ENCODE assay signal across 10 cellular contexts in genomic region chr14:99755629-99756603, GRCh38. TPM values are rescaled to one million over a fixed set of nuclear protein-coding genes. Genes with fewer than 3 reads are reported as not detected.
DNase-seq lines count a peak whose midpoint lies in the region; ATAC-seq and TF ChIP-seq lines count a peak whose summit lies in the region.
"Had no signal": no experiment of that assay in that cellular context is flagged by ENCODE, and none has a peak within 500 bp of the region (broad histone marks: within the 10 kb centered on the region; RNA-seq: fewer than 3 reads in every experiment).

No MANE protein-coding gene starts in this region.

- H3K27me3 Mint-ChIP-seq in type B pancreatic cell = peaks cover 15% of the 10 kb centered on the region

- DNase-seq in ELR (ENCODE audit: low read depth) (peak; percentile 98), anterior cingulate cortex (lab: John Stamatoyannopoulos, UW) (peak in 34 of 58 donors; percentile 30 to 88 (median 56)), left cardiac atrium (peak; percentile 91), renal cortical epithelial cell (ENCODE audit: low read depth) (peak; percentile 92), type B pancreatic cell (ENCODE audit: extremely low spot score, unreplicated experiment) (no peak)
- DNase-seq in activated CD4-positive, alpha-beta T cell treated with anti-CD3 and anti-CD28 coated beads, Interleukin-2, amount 50 U/mL, for 4 hours = no peak
- DNase-seq: endodermal cell, T-cell had no signal

- TF ChIP-seq CTCF in type B pancreatic cell (conservative IDR thresholded peaks at IDR 0.05) = no peak

- no peak overlapping the region for H3K4me3 Mint-ChIP-seq in type B pancreatic cell
- H3K4me3 Mint-ChIP-seq: endodermal cell, T-cell had no signal

- ATAC-seq in left cardiac atrium (peak; percentile 88 to 90), GM21367 (IDR thresholded peaks at IDR 0.05; ENCODE audit: unreplicated experiment) (no peak), HG02588 (IDR thresholded peaks at IDR 0.05; ENCODE audit: unreplicated experiment) (no peak)
- ATAC-seq: T-cell had no signal

- H3K9me3 Mint-ChIP-seq in type B pancreatic cell = no peaks in the 10 kb centered on the region
- H3K9me3 Mint-ChIP-seq: endodermal cell, T-cell had no signal

- no peaks in the 10 kb centered on the region for H3K36me3 Mint-ChIP-seq in type B pancreatic cell
- H3K36me3 Mint-ChIP-seq: T-cell had no signal

- H3K27ac Mint-ChIP-seq in type B pancreatic cell = no peak overlapping the region
- H3K27ac Mint-ChIP-seq: endodermal cell, T-cell had no signal

- intact Hi-C loops in left cardiac atrium (cut with DNase I) = loop anchor here in 1 of 2 donors (5.0 kb wide), 1 partner anchor 36 kb away; the partner anchor contains the start of gene EML1

- peaks cover 44% of the 10 kb centered on the region for H3K4me1 Mint-ChIP-seq in type B pancreatic cell (ENCODE audit: unreplicated experiment)

RNA-seq across cellular contexts. Expression of gene EML1, which starts 37.3 kb away (rescaled TPM):
- 10 to 100 TPM; 23.7 to 24.6 TPM for total RNA-seq in left cardiac atrium
- total RNA-seq in renal cortical epithelial cell = 69.3 and 130 TPM in 2 replicates
- 45.7 and 73.8 TPM in 2 replicates for total RNA-seq in type B pancreatic cell (ENCODE audit: low replicate concordance)

Comparison
In these comparisons a context has a peak if more than half of its experiments do, and no peak if none do; other contexts are left out.
1. DNase-seq: peak in ELR (single experiment), anterior cingulate cortex (34 of 58), left cardiac atrium (single experiment) and renal cortical epithelial cell (single experiment); none in type B pancreatic cell (single experiment) and activated CD4-positive, alpha-beta T cell treated with anti-CD3 and anti-CD28 coated beads, Interleukin-2, amount 50 U/mL, for 4 hours (0 of 2).
2. ATAC-seq: peak in left cardiac atrium (2 of 2); none in GM21367 (single experiment) and HG02588 (single experiment).